In the genomic region with DNA sequence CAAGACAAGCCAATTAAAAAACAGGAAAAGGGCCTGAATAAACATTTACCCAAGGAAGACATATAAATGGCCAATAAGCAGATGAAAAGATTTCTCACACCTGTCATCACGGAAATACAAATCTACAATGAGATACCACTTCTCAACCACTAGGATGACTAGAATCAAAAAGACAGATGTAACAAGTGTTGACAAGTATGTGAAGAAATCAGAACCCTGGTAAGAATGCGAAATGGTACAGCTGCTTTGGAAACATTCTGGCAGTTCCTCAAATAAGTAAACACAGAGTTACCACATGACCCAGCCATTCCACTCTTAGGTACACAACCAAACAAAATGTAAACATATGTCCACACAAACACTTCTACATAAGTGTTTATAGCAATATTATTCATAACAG, we compare ENCODE assay signal across 10 cellular contexts. TPM values are rescaled to one million over a fixed set of nuclear protein-coding genes. Genes with fewer than 3 reads are reported as not detected.
DNase-seq lines count a peak whose midpoint lies in the region; ATAC-seq and TF ChIP-seq lines count a peak whose summit lies in the region.
"Had no signal": no experiment of that assay in that cellular context is flagged by ENCODE, and none has a peak within 500 bp of the region (broad histone marks: within the 10 kb centered on the region; RNA-seq: fewer than 3 reads in every experiment).

No MANE protein-coding gene starts in this region.

- no peak overlapping the region for H3K4me3 Mint-ChIP-seq in mesothelial cell of epicardium
- no peak overlapping the region for H3K4me3 Mint-ChIP-seq in activated T-helper 17 cell treated with anti-CD3 and anti-CD28 coated beads, Interleukin-2, amount 50 U/mL, for 72 hours
- H3K4me3 Mint-ChIP-seq in activated T-helper 1 cell treated with anti-CD3 and anti-CD28 coated beads, Interleukin-12 subunit alpha, Interleukin-12 subunit beta, Interleukin-2, Interleukin-4 antibody, amounts not matched to agents 30 ng/mL and 10 ng/mL and 1 ng/mL, durations not matched to agents 14 hours and 24 hours and 36 hours = no peak overlapping the region

- H3K9me3 ChIP-seq in mammary epithelial cell (replicated peaks; ENCODE audit: insufficient read depth, low read length) = no peaks in the 10 kb centered on the region
- H3K9me3 ChIP-seq: colonic mucosa had no signal

- no peaks in the 10 kb centered on the region for H3K27me3 ChIP-seq in mammary epithelial cell (ENCODE audit: insufficient read depth, low read length)
- H3K27me3 ChIP-seq: colonic mucosa had no signal

- no peak overlapping the region for H2AFZ ChIP-seq in mammary epithelial cell (ENCODE audit: low read depth, low read length)

- H3K27me3 Mint-ChIP-seq in mesothelial cell of epicardium (ENCODE audit: low read depth) = no peaks in the 10 kb centered on the region
- H3K27me3 Mint-ChIP-seq in activated T-helper 17 cell treated with anti-CD3 and anti-CD28 coated beads, Interleukin-2, amount 50 U/mL, for 72 hours = no peaks in the 10 kb centered on the region
- H3K27me3 Mint-ChIP-seq in activated T-helper 1 cell treated with anti-CD3 and anti-CD28 coated beads, Interleukin-12 subunit alpha, Interleukin-12 subunit beta, Interleukin-2, Interleukin-4 antibody, amounts not matched to agents 30 ng/mL and 10 ng/mL and 1 ng/mL, durations not matched to agents 14 hours and 24 hours and 36 hours (ENCODE audit: insufficient read depth) = no peaks in the 10 kb centered on the region

- dilution Hi-C loops in mammary epithelial cell (cut with HindIII; ENCODE audit: low sequenced_read_pairs) = no loop called here

- peaks cover 51% of the 10 kb centered on the region for H3K79me2 ChIP-seq in mammary epithelial cell (ENCODE audit: insufficient read depth, low read length)

- CTCF ChIA-PET in mammary epithelial cell (lab: Charles Lee; ENCODE audit: low non-redundant PET) = no interaction called here

- DNase-seq in DMS53 treated with DMSO at 0.1 percent for 48 hours (lab: John Stamatoyannopoulos, UW; ENCODE audit: unreplicated experiment) (peak; percentile 85), MV-4-11 (lab: John Stamatoyannopoulos, UW) (peak; percentile 36), mammary epithelial cell (peak; percentile 24), mesothelial cell of epicardium (ENCODE audit: low spot score in 2 of 2, unreplicated experiment in 2 of 2) (no peak)
- no peak for DNase-seq in activated T-helper 1 cell treated with anti-CD3 and anti-CD28 coated beads, Interleukin-12 subunit alpha, Interleukin-12 subunit beta, Interleukin-2, Interleukin-4 antibody, amounts not matched to agents 30 ng/mL and 10 ng/mL and 1 ng/mL, durations not matched to agents 14 hours and 24 hours and 36 hours (ENCODE audit: low spot score)
- DNase-seq: colonic mucosa, posterior cingulate gyrus had no signal

- H3K36me3 ChIP-seq in mammary epithelial cell (ENCODE audit: insufficient read depth, low read length) = peaks cover 7% of the 10 kb centered on the region
- H3K36me3 ChIP-seq: colonic mucosa had no signal

- H3K27ac Mint-ChIP-seq in mesothelial cell of epicardium = no peak overlapping the region
- no peak overlapping the region for H3K27ac Mint-ChIP-seq in activated T-helper 17 cell treated with anti-CD3 and anti-CD28 coated beads, Interleukin-2, amount 50 U/mL, for 72 hours
- H3K27ac Mint-ChIP-seq in activated T-helper 1 cell treated with anti-CD3 and anti-CD28 coated beads, Interleukin-12 subunit alpha, Interleukin-12 subunit beta, Interleukin-2, Interleukin-4 antibody, amounts not matched to agents 30 ng/mL and 10 ng/mL and 1 ng/mL, durations not matched to agents 14 hours and 24 hours and 36 hours = no peak overlapping the region

- no peak overlapping the region for H3K4me3 ChIP-seq in mammary epithelial cell (replicated peaks in 1 of 3; ENCODE audit: insufficient read depth in 1 of 3, low read depth in 2 of 3, low read length in 3 of 3)
- H3K4me3 ChIP-seq: colonic mucosa had no signal

- in situ Hi-C loops in mammary epithelial cell (cut with MboI; ENCODE audit: low sequenced_read_pairs in 2 of 2) = no loop called here

- H3K4me2 ChIP-seq in mammary epithelial cell (ENCODE audit: insufficient read depth, low read depth, low read length) = no peak overlapping the region

- no peak for ATAC-seq in activated T-helper 17 cell treated with anti-CD3 and anti-CD28 coated beads, Interleukin-2, amount 50 U/mL, for 72 hours (replicated peaks)
- ATAC-seq in GM21367 (IDR thresholded peaks at IDR 0.05; ENCODE audit: unreplicated experiment) (no peak), HG03378 (IDR thresholded peaks at IDR 0.05; ENCODE audit: unreplicated experiment) (no peak)

- peaks cover 2% of the 10 kb centered on the region for H3K4me1 ChIP-seq in mammary epithelial cell (ENCODE audit: insufficient read depth, low read length)
- H3K4me1 ChIP-seq: colonic mucosa had no signal

- 60% methylated on average over 2 of the region's 2 CpGs for WGBS in mammary epithelial cell (ENCODE audit: low coverage, missing lambda C conversion rate)

- H3K9me3 Mint-ChIP-seq in mesothelial cell of epicardium = no peaks in the 10 kb centered on the region
- no peaks in the 10 kb centered on the region for H3K9me3 Mint-ChIP-seq in activated T-helper 17 cell treated with anti-CD3 and anti-CD28 coated beads, Interleukin-2, amount 50 U/mL, for 72 hours
- no peaks in the 10 kb centered on the region for H3K9me3 Mint-ChIP-seq in activated T-helper 1 cell treated with anti-CD3 and anti-CD28 coated beads, Interleukin-12 subunit alpha, Interleukin-12 subunit beta, Interleukin-2, Interleukin-4 antibody, amounts not matched to agents 30 ng/mL and 10 ng/mL and 1 ng/mL, durations not matched to agents 14 hours and 24 hours and 36 hours

- no peaks in the 10 kb centered on the region for H4K20me1 ChIP-seq in mammary epithelial cell (ENCODE audit: insufficient read depth, low read length)

- peak in 1 of 2 donors; percentile 35 for TF ChIP-seq CTCF in mammary epithelial cell (conservative IDR thresholded peaks at IDR 0.05 in 1 of 2, IDR thresholded peaks at IDR 0.05 in 1 of 2; ENCODE audit: extremely low read depth in 1 of 2, insufficient read depth in 1 of 2, low read depth in 1 of 2, low read length in 2 of 2)
- TF ChIP-seq CTCF in mesothelial cell of epicardium (IDR thresholded peaks at IDR 0.05; ENCODE audit: unreplicated experiment) = peak; percentile 35

- peak overlapping the region; percentile 19 for H3K27ac ChIP-seq in mammary epithelial cell (ENCODE audit: insufficient read depth, low read depth, low read length)
- H3K27ac ChIP-seq: colonic mucosa had no signal

- no peaks in the 10 kb centered on the region for H3K4me1 Mint-ChIP-seq in mesothelial cell of epicardium
- peaks cover 21% of the 10 kb centered on the region for H3K4me1 Mint-ChIP-seq in activated T-helper 17 cell treated with anti-CD3 and anti-CD28 coated beads, Interleukin-2, amount 50 U/mL, for 72 hours
- H3K4me1 Mint-ChIP-seq in activated T-helper 1 cell treated with anti-CD3 and anti-CD28 coated beads, Interleukin-12 subunit alpha, Interleukin-12 subunit beta, Interleukin-2, Interleukin-4 antibody, amounts not matched to agents 30 ng/mL and 10 ng/mL and 1 ng/mL, durations not matched to agents 14 hours and 24 hours and 36 hours (ENCODE audit: low read depth) = peaks cover 6% of the 10 kb centered on the region

- BruUV-seq in mammary epithelial cell (replicated peaks; lab: Mats Ljungman, UMichigan) = no TSS peak

- intact Hi-C loops in mammary epithelial cell (cut with micrococcal nuclease) = no loop called here
- intact Hi-C loops in activated T-helper 1 cell treated with anti-CD3 and anti-CD28 coated beads, Interleukin-12 subunit alpha, Interleukin-12 subunit beta, Interleukin-2, Interleukin-4 antibody, amounts not matched to agents 30 ng/mL and 10 ng/mL and 1 ng/mL, durations not matched to agents 14 hours and 24 hours and 36 hours (cut with micrococcal nuclease) = no loop called here

- no peak overlapping the region for H3K9ac ChIP-seq in mammary epithelial cell (ENCODE audit: insufficient read depth, low read length)

- H3K36me3 Mint-ChIP-seq in mesothelial cell of epicardium = peaks cover 21% of the 10 kb centered on the region
- H3K36me3 Mint-ChIP-seq in activated T-helper 17 cell treated with anti-CD3 and anti-CD28 coated beads, Interleukin-2, amount 50 U/mL, for 72 hours (ENCODE audit: low read depth) = peaks cover 75% of the 10 kb centered on the region
- peaks cover 18% of the 10 kb centered on the region for H3K36me3 Mint-ChIP-seq in activated T-helper 1 cell treated with anti-CD3 and anti-CD28 coated beads, Interleukin-12 subunit alpha, Interleukin-12 subunit beta, Interleukin-2, Interleukin-4 antibody, amounts not matched to agents 30 ng/mL and 10 ng/mL and 1 ng/mL, durations not matched to agents 14 hours and 24 hours and 36 hours (ENCODE audit: low read depth)

RNA-seq across cellular contexts. Expression of gene LEAP2, which starts 32.5 kb away (rescaled TPM):
- total RNA-seq in mammary epithelial cell = under 1 TPM; 0.17 to 0.80 TPM
- 0.41 TPM for polyA plus RNA-seq in mammary epithelial cell
- not detected for polyA minus RNA-seq in mammary epithelial cell
- total RNA-seq in mesothelial cell of epicardium = 1.9 to 2.6 TPM (median 1.9 TPM) in 3 replicates
- total RNA-seq in activated T-helper 17 cell treated with anti-CD3 and anti-CD28 coated beads, Interleukin-2, amount 50 U/mL, for 72 hours = 1 to 10 TPM; 1.8 to 2.9 TPM
- 3.9 and 4.9 TPM in 2 replicates for total RNA-seq in activated T-helper 1 cell treated with anti-CD3 and anti-CD28 coated beads, Interleukin-12 subunit alpha, Interleukin-12 subunit beta, Interleukin-2, Interleukin-4 antibody, amounts not matched to agents 30 ng/mL and 10 ng/mL and 1 ng/mL, durations not matched to agents 14 hours and 24 hours and 36 hours

RNA-seq across cellular contexts. Expression of gene UQCRQ, which starts 39.5 kb away (rescaled TPM):
- total RNA-seq in mammary epithelial cell (100 to 1,000 TPM in 1 of 2 donors, 10 to 100 TPM in 1; 45.3 to 461 TPM), mesothelial cell of epicardium (258 to 329 TPM (median 308 TPM) in 3 replicates)
- polyA plus RNA-seq in mammary epithelial cell = 192 TPM
- polyA minus RNA-seq in mammary epithelial cell = 19.3 TPM
- 100 to 1,000 TPM; 219 to 408 TPM for total RNA-seq in activated T-helper 17 cell treated with anti-CD3 and anti-CD28 coated beads, Interleukin-2, amount 50 U/mL, for 72 hours
- 410 and 425 TPM in 2 replicates for total RNA-seq in activated T-helper 1 cell treated with anti-CD3 and anti-CD28 coated beads, Interleukin-12 subunit alpha, Interleukin-12 subunit beta, Interleukin-2, Interleukin-4 antibody, amounts not matched to agents 30 ng/mL and 10 ng/mL and 1 ng/mL, durations not matched to agents 14 hours and 24 hours and 36 hours

RNA-seq across cellular contexts. Expression of gene GDF9, which starts 39.7 kb away (rescaled TPM):
- total RNA-seq in mammary epithelial cell (under 1 TPM; 0.50 to 0.66 TPM), mesothelial cell of epicardium (0.93 to 1.2 TPM (median 0.98 TPM) in 3 replicates)
- polyA plus RNA-seq in mammary epithelial cell = 0.25 TPM
- polyA minus RNA-seq in mammary epithelial cell = not detected
- under 1 TPM; 0.26 to 0.69 TPM for total RNA-seq in activated T-helper 17 cell treated with anti-CD3 and anti-CD28 coated beads, Interleukin-2, amount 50 U/mL, for 72 hours
- 0.32 and 0.57 TPM in 2 replicates for total RNA-seq in activated T-helper 1 cell treated with anti-CD3 and anti-CD28 coated beads, Interleukin-12 subunit alpha, Interleukin-12 subunit beta, Interleukin-2, Interleukin-4 antibody, amounts not matched to agents 30 ng/mL and 10 ng/mL and 1 ng/mL, durations not matched to agents 14 hours and 24 hours and 36 hours

RNA-seq across cellular contexts. Expression of gene AFF4, which starts 57.5 kb away (rescaled TPM):
- total RNA-seq in mammary epithelial cell (100 to 1,000 TPM; 107 to 115 TPM), mesothelial cell of epicardium (117 to 119 TPM (median 117 TPM) in 3 replicates)
- polyA plus RNA-seq in mammary epithelial cell = 46.4 TPM
- polyA minus RNA-seq in mammary epithelial cell = 118 TPM
- total RNA-seq in activated T-helper 17 cell treated with anti-CD3 and anti-CD28 coated beads, Interleukin-2, amount 50 U/mL, for 72 hours = 10 to 100 TPM; 33.3 to 72.3 TPM
- total RNA-seq in activated T-helper 1 cell treated with anti-CD3 and anti-CD28 coated beads, Interleukin-12 subunit alpha, Interleukin-12 subunit beta, Interleukin-2, Interleukin-4 antibody, amounts not matched to agents 30 ng/mL and 10 ng/mL and 1 ng/mL, durations not matched to agents 14 hours and 24 hours and 36 hours = 38.3 and 40.9 TPM in 2 replicates

Comparison
In these comparisons a context has a peak if more than half of its experiments do, and no peak if none do; other contexts are left out.
1. DNase-seq: peak in DMS53 treated with DMSO at 0.1 percent for 48 hours (single experiment), MV-4-11 (single experiment) and mammary epithelial cell (single experiment); none in mesothelial cell of epicardium (0 of 2) and activated T-helper 1 cell treated with anti-CD3 and anti-CD28 coated beads, Interleukin-12 subunit alpha, Interleukin-12 subunit beta, Interleukin-2, Interleukin-4 antibody, amounts not matched to agents 30 ng/mL and 10 ng/mL and 1 ng/mL, durations not matched to agents 14 hours and 24 hours and 36 hours (single experiment).